In the genomic region with DNA sequence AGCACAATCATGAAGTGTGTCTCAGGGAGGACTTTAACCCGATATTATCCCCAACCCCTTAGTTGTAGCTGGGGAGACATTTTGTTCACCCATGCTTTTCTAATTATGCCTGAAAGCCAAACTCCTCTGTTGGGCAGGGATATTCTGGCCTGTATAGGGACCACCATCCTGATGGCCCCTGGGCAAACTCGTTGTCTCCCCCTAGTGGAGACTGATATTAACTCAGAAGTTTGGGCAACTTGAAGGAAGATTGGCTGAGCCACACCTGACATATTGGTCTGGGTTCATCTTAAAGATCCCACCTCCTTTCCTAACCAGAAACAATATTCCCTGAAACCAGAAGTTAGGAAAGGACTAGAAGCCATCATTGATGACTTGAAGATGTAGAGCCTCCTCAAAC, we compare ENCODE assay signal across 8 cellular contexts. TPM values are rescaled to one million over a fixed set of nuclear protein-coding genes. Genes with fewer than 3 reads are reported as not detected.
DNase-seq lines count a peak whose midpoint lies in the region; ATAC-seq and TF ChIP-seq lines count a peak whose summit lies in the region.

No MANE protein-coding gene starts in this region.

- H3K27ac Mint-ChIP-seq in glutamatergic neuron (ENCODE audit: unreplicated experiment) = no peak overlapping the region

- no peaks in the 10 kb centered on the region for H3K27me3 Mint-ChIP-seq in glutamatergic neuron (ENCODE audit: unreplicated experiment)

- H3K9me3 Mint-ChIP-seq in glutamatergic neuron (ENCODE audit: unreplicated experiment) = peaks cover 2% of the 10 kb centered on the region

- H3K4me3 Mint-ChIP-seq in glutamatergic neuron (ENCODE audit: unreplicated experiment) = no peak overlapping the region

- peak; percentile 26 for DNase-seq in CMK (ENCODE audit: low read depth)
- peak; percentile 15 for DNase-seq in OCI-M1 (lab: John Stamatoyannopoulos, UW)
- no peak for DNase-seq in glutamatergic neuron
- no peak for DNase-seq in stimulated activated CD4-positive, alpha-beta T cell treated with anti-CD3 and anti-CD28 coated beads, Interleukin-12 subunit alpha, Interleukin-12 subunit beta, amount 100 ng/mL, for 4 hours
- DNase-seq in globus pallidus (ENCODE audit: low spot score) = no peak

- H3K36me3 Mint-ChIP-seq in glutamatergic neuron (ENCODE audit: unreplicated experiment) = peaks cover 4% of the 10 kb centered on the region

- peak; percentile 64 for TF ChIP-seq CTCF in glutamatergic neuron (IDR thresholded peaks at IDR 0.05; ENCODE audit: partially characterized antibody, unreplicated experiment)

- peak; percentile 47 for ATAC-seq in GM19395 (IDR thresholded peaks at IDR 0.05; ENCODE audit: unreplicated experiment)
- ATAC-seq in GM19397 (IDR thresholded peaks at IDR 0.05; ENCODE audit: unreplicated experiment) = no peak
- no peak for ATAC-seq in HG03025 (IDR thresholded peaks at IDR 0.05; ENCODE audit: low FRiP score, unreplicated experiment)

- no peaks in the 10 kb centered on the region for H3K4me1 Mint-ChIP-seq in glutamatergic neuron (ENCODE audit: low read depth, unreplicated experiment)

RNA-seq across cellular contexts. Expression of a gene that starts 42.3 kb away (rescaled TPM):
- total RNA-seq in glutamatergic neuron (ENCODE audit: unreplicated experiment) = not detected

Comparison
In these comparisons a context has a peak if more than half of its experiments do, and no peak if none do; other contexts are left out.
1. DNase-seq: peak in CMK (single experiment) and OCI-M1 (single experiment); none in glutamatergic neuron (single experiment), stimulated activated CD4-positive, alpha-beta T cell treated with anti-CD3 and anti-CD28 coated beads, Interleukin-12 subunit alpha, Interleukin-12 subunit beta, amount 100 ng/mL, for 4 hours (single experiment) and globus pallidus (single experiment).